9 cellular contexts compared by ENCODE assay signal in the genomic region with DNA sequence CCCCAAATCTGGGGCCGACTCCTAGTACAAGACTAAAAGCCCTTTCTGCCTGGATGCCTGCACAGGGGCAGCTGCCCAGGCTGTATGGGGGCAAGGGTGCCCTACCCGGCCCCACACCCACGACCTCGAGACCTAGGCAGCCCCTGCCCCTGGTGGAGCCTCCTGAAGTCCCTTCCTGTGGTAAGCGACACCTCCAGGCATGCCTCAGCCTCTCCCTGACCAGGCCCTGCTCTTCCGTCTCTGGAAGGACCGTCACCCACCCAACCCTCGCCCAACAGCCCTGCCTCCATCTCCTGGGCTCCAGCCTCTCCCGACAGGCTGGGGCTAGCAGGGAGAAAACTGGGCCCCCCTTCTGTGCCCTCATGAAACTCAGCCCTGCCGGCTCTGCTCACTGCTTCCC.
"Had no signal": no experiment of that assay in that cellular context is flagged by ENCODE, and none has a peak within 500 bp of the region (broad histone marks: within the 10 kb centered on the region; RNA-seq: fewer than 3 reads in every experiment).

No MANE protein-coding gene starts in this region.

- FAIRE-seq: H54, HTR-8/SVneo, K562 had no signal

- H3K9me3 Mint-ChIP-seq: H9 had no signal

- H3K4me3 ChIP-seq: GM23248, K562 had no signal

- ATAC-seq: K562 had no signal

- H3K27ac Mint-ChIP-seq: H9 had no signal

- H3K9ac ChIP-seq: GM23248 had no signal

- H2AFZ ChIP-seq: GM23248 had no signal

- H3K4me1 Mint-ChIP-seq: H9 had no signal

- H3K27ac ChIP-seq: GM23248 had no signal

- DNase-seq: GM23248, GOT3, H9, HCEC 1CT, IMR-90, KG1 had no signal

- H3K4me3 Mint-ChIP-seq: H9 had no signal
